In the genomic region with DNA sequence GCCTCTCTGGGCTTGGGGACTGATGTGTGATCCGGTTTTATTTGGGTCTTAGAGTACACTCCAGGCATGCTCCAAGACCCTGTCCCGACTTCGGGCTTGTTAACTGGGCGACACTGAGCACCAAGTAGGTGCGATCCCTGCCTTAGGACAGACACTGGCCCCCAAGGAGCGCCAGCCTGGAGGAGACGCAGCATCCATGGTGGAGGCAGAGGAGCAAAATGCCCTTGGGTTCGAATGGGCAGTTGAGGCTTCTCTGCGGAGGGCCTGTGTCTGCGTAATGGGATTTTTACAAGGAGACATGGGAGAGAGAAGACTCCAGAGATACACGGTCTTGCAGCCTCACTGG, we compare ENCODE assay signal across 1 cellular context.
TF ChIP-seq lines count a peak whose summit lies in the region.

No MANE protein-coding gene starts in this region.

TF ChIP-seq in H1, 55 proteins besides CTCF, POLR2A, EP300 and RAD21:
- TF ChIP-seq YY1 (IDR thresholded peaks at IDR 0.05; ENCODE audit: low read depth, low read length) (no peak), GTF2F1 (IDR thresholded peaks at IDR 0.05; ENCODE audit: borderline replicate concordance, low read depth, low read length) (no peak), JUN (IDR thresholded peaks at IDR 0.05; ENCODE audit: low read depth, low read length) (no peak), BACH1 (IDR thresholded peaks at IDR 0.05; ENCODE audit: low read length) (no peak), RBBP5 (IDR thresholded peaks at IDR 0.05; ENCODE audit: borderline replicate concordance, low read depth, low read length) (no peak)
